9 cellular contexts compared by ENCODE assay signal in genomic region chr3:69012836-69013255, GRCh38. TPM values are rescaled to one million over a fixed set of nuclear protein-coding genes. Genes with fewer than 3 reads are reported as not detected.
A peak's percentile ranks its signal among the peaks of the same experiment; 100 is the strongest.
DNase-seq lines count a peak whose midpoint lies in the region; ATAC-seq, FAIRE-seq and TF ChIP-seq lines count a peak whose summit lies in the region.
"Had no signal": no experiment of that assay in that cellular context is flagged by ENCODE, and none has a peak within 500 bp of the region (broad histone marks: within the 10 kb centered on the region; RNA-seq: fewer than 3 reads in every experiment).

No MANE protein-coding gene starts in this region.

- WGBS in HUES64: 4% methylated on average over 37 of the region's 37 CpGs
- 1% methylated on average over 35 to 37 of the region's 37 CpGs for WGBS in pancreas, 2 donors

- no peaks in the 10 kb centered on the region for H3K9me3 Mint-ChIP-seq in activated naive CD8-positive, alpha-beta T cell (ENCODE audit: low read depth)

- H3K4me1 ChIP-seq in HUES64 (ENCODE audit: insufficient read depth, low read length) (peaks cover 66% of the 10 kb centered on the region), cardiac muscle cell (ENCODE audit: low read depth) (peaks cover 2% of the 10 kb centered on the region), pancreas (peaks cover 0 to 6% (median 5%) of the 10 kb centered on the region in 3 donors)

- peaks cover 21% of the 10 kb centered on the region for H3K4me1 Mint-ChIP-seq in activated naive CD8-positive, alpha-beta T cell (ENCODE audit: low read depth)

- peaks cover 5% of the 10 kb centered on the region for H3K36me3 Mint-ChIP-seq in activated naive CD8-positive, alpha-beta T cell

- peak; percentile 40 for ATAC-seq in GM21381 (IDR thresholded peaks at IDR 0.05; ENCODE audit: unreplicated experiment)
- peak; percentile 44 to 66 (median 54) for ATAC-seq in pancreas
- ATAC-seq in GM21526 (IDR thresholded peaks at IDR 0.05; ENCODE audit: low FRiP score, unreplicated experiment): no peak

- no peaks in the 10 kb centered on the region for H3K9me3 ChIP-seq in HUES64 (ENCODE audit: insufficient read depth, low read depth, low read length)
- H3K9me3 ChIP-seq in cardiac muscle cell (ENCODE audit: low read depth): no peaks in the 10 kb centered on the region
- H3K9me3 ChIP-seq in pancreas: no peaks in the 10 kb centered on the region

- H3K27me3 ChIP-seq in GM06990 (replicated peaks; ENCODE audit: control insufficient read depth, insufficient read depth, low read length): no peaks in the 10 kb centered on the region
- H3K27me3 ChIP-seq in HUES64 (ENCODE audit: insufficient read depth, low read length): peaks cover 19% of the 10 kb centered on the region
- H3K27me3 ChIP-seq in cardiac muscle cell: no peaks in the 10 kb centered on the region
- H3K27me3 ChIP-seq in pancreas: no peaks in the 10 kb centered on the region

- TF ChIP-seq CTCF in GM06990 (IDR thresholded peaks at IDR 0.05; ENCODE audit: insufficient read depth, low read length, poor library complexity, severe bottlenecking) (no peak), cardiac muscle cell (IDR thresholded peaks at IDR 0.05; ENCODE audit: low read depth, low read length) (no peak), pancreas (IDR thresholded peaks at IDR 0.05) (no peak)

- peak overlapping the region; percentile 86 for H3K4me3 ChIP-seq in GM06990 (replicated peaks; ENCODE audit: low read depth, low read length)
- peak overlapping the region; percentile 81 for H3K4me3 ChIP-seq in HUES64 (ENCODE audit: low read length)
- H3K4me3 ChIP-seq in cardiac muscle cell: peak overlapping the region; percentile 66
- peak overlapping the region; percentile 63 to 91 (median 77) for H3K4me3 ChIP-seq in pancreas

- DNase-seq in GM06990 (ENCODE audit: extremely low read depth, insufficient read length) (peak; percentile 59), cardiac muscle cell (ENCODE audit: low read depth in 1 of 2, low spot score in 1 of 2) (peak; percentile 66 to 72), pancreas (peak in 5 of 6 donors; percentile 43 to 86 (median 57))
- DNase-seq in activated effector memory CD4-positive, alpha-beta T cell treated with anti-CD3 and anti-CD28 coated beads, Interleukin-2, amount 50 U/mL, for 16 hours: no peak

- no peaks in the 10 kb centered on the region for H3K27me3 Mint-ChIP-seq in activated naive CD8-positive, alpha-beta T cell

- peak overlapping the region; percentile 87 for H3K4me3 Mint-ChIP-seq in activated naive CD8-positive, alpha-beta T cell

- FAIRE-seq in pancreas (lab: Jason Lieb, UNC): no peak
- FAIRE-seq: colon had no signal

- H3K27ac ChIP-seq in HUES64 (ENCODE audit: low read depth, low read length): peak overlapping the region; percentile 82; the same call in 1 of the 2 replicates
- H3K27ac ChIP-seq in cardiac muscle cell: peak overlapping the region; percentile 88
- peak overlapping the region; percentile 97 to 98 (median 98) for H3K27ac ChIP-seq in pancreas

- peak overlapping the region; percentile 77 for H3K27ac Mint-ChIP-seq in activated naive CD8-positive, alpha-beta T cell

- H3K9ac ChIP-seq in HUES64 (ENCODE audit: low read depth, low read length): peak overlapping the region; percentile 89

- H3K36me3 ChIP-seq in GM06990 (ENCODE audit: control insufficient read depth, insufficient read depth, low read length) (peaks cover 2% of the 10 kb centered on the region), HUES64 (ENCODE audit: insufficient read depth, low read length) (peaks cover 18% of the 10 kb centered on the region), cardiac muscle cell (peaks cover 8% of the 10 kb centered on the region), pancreas (peaks cover 0 to 7% (median 0%) of the 10 kb centered on the region in 3 donors)

- intact Hi-C loops in pancreas (cut with DNase I): no loop called here

RNA-seq across cellular contexts. Expression of gene EOGT, which starts 0.6 kb away (rescaled TPM):
- polyA plus RNA-seq in HUES64 (2013, experiment 1 of 2): 39.4 TPM
- polyA plus RNA-seq in HUES64 (2013, experiment 2 of 2): 37.8 TPM
- total RNA-seq in cardiac muscle cell: 10.1 and 16.9 TPM in 2 replicates
- polyA plus RNA-seq in cardiac muscle cell: 11.3 and 13.3 TPM in 2 replicates
- 10 to 100 TPM in 4 of 6 donors, 1 to 10 TPM in 2; 7.6 to 12.9 (median 10.8) TPM for total RNA-seq in pancreas
- polyA plus RNA-seq in pancreas: 10 to 100 TPM; 16.9 to 19.3 TPM

RNA-seq across cellular contexts. Expression of gene TMF1, which starts 39.3 kb away (rescaled TPM):
- 10.5 TPM for polyA plus RNA-seq in HUES64 (2013, experiment 1 of 2)
- 14.9 TPM for polyA plus RNA-seq in HUES64 (2013, experiment 2 of 2)
- total RNA-seq in cardiac muscle cell: 16.1 and 21.6 TPM in 2 replicates
- 18.4 and 24.1 TPM in 2 replicates for polyA plus RNA-seq in cardiac muscle cell
- 10 to 100 TPM; 15.2 to 25.9 (median 18.1) TPM for total RNA-seq in pancreas
- polyA plus RNA-seq in pancreas: 10 to 100 TPM in 1 of 2 donors, 1 to 10 TPM in 1; 5.7 to 10.7 TPM
